Comparison of ENCODE assay signal across 9 cellular contexts in the genomic region with DNA sequence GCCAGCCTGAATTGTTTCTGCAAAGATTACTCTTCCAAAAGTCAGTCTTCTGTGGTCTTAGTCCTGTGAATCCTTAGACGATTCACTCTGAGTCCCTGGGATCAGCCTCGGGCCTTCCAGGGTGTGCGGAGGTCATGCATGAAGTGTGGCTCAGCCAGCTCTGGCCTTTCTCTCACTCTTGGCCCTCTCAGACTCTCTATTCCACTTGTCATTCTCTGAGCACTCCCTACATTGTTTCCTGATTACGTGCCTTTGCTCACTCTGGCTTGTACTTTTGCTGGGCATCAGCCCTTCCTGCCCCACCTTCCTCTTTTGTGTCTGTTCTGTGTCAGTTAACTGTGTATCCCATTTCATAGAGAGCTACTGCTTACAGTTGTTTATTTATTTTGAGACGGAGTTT. TPM values are rescaled to one million over a fixed set of nuclear protein-coding genes. Genes with fewer than 3 reads are reported as not detected.
A peak's percentile ranks its signal among the peaks of the same experiment; 100 is the strongest.
DNase-seq lines count a peak whose midpoint lies in the region; ATAC-seq and TF ChIP-seq lines count a peak whose summit lies in the region.
"Had no signal": no experiment of that assay in that cellular context is flagged by ENCODE, and none has a peak within 500 bp of the region (broad histone marks: within the 10 kb centered on the region; RNA-seq: fewer than 3 reads in every experiment).

No MANE protein-coding gene starts in this region.

- no peaks in the 10 kb centered on the region for H3K27me3 ChIP-seq in RWPE2 (ENCODE audit: insufficient read depth, poor library complexity, severe bottlenecking)
- H3K27me3 ChIP-seq in rectal smooth muscle tissue (ENCODE audit: control insufficient read depth, insufficient read depth, low read length) = no peaks in the 10 kb centered on the region

- peaks cover 44% of the 10 kb centered on the region for H3K4me1 ChIP-seq in RWPE2 (ENCODE audit: insufficient read depth, poor library complexity, severe bottlenecking)
- H3K4me1 ChIP-seq in rectal smooth muscle tissue (ENCODE audit: control insufficient read depth, insufficient read depth, low read length) = peaks cover 35% of the 10 kb centered on the region

- intact Hi-C loops in Right ventricle myocardium inferior (cut with DNase I) = loop anchor here (5.0 kb wide), 1 partner anchor 35 kb away; a partner anchor contains a TSS

- no peaks in the 10 kb centered on the region for H3K9me3 ChIP-seq in RWPE2 (ENCODE audit: severe bottlenecking)

- ATAC-seq in RWPE2 (ENCODE audit: low read depth) (peak; percentile 98), Right ventricle myocardium inferior (peak; percentile 94), GM19455 (IDR thresholded peaks at IDR 0.05; ENCODE audit: unreplicated experiment) (no peak)

- no peak for TF ChIP-seq CTCF in RWPE2 (IDR thresholded peaks at IDR 0.05; ENCODE audit: poor library complexity, severe bottlenecking)

- DNase-seq in GM03348 (ENCODE audit: low spot score) = peak; percentile 63
- peak; percentile 73 for DNase-seq in RWPE2 (ENCODE audit: low spot score)
- peak; percentile 65 for DNase-seq in Right ventricle myocardium inferior (ENCODE audit: missing footprints)
- no peak for DNase-seq in iPS-NIHi7 (ENCODE audit: extremely low spot score)
- no peak for DNase-seq in activated CD4-positive, alpha-beta T cell treated with anti-CD3 and anti-CD28 coated beads, Interleukin-2, amount 50 U/mL, for 1 hour
- DNase-seq in activated T-cell treated with anti-CD3 and anti-CD28 coated beads, Interleukin-2, amount 50 U/mL, for 1 hour = no peak
- DNase-seq: NCI-H1092 had no signal

- H3K36me3 ChIP-seq in RWPE2 (ENCODE audit: low read depth) = no peaks in the 10 kb centered on the region
- no peaks in the 10 kb centered on the region for H3K36me3 ChIP-seq in rectal smooth muscle tissue (ENCODE audit: control insufficient read depth, insufficient read depth, low read length)

- H3K9ac ChIP-seq in rectal smooth muscle tissue (ENCODE audit: low read length) = no peak overlapping the region

- H3K27ac ChIP-seq in RWPE2 (ENCODE audit: poor library complexity, severe bottlenecking) = peak overlapping the region; percentile 85
- peak overlapping the region; percentile 62 for H3K27ac ChIP-seq in rectal smooth muscle tissue (ENCODE audit: low read depth, low read length)

- H3K4me3 ChIP-seq in RWPE2 (ENCODE audit: severe bottlenecking) (no peak overlapping the region), rectal smooth muscle tissue (ENCODE audit: low read length) (no peak overlapping the region)

RNA-seq across cellular contexts. Expression of a gene that starts 36.0 kb away (rescaled TPM):
- total RNA-seq in Right ventricle myocardium inferior = 91.8 TPM

Comparison
In these comparisons a context has a peak if more than half of its experiments do, and no peak if none do; other contexts are left out.
1. DNase-seq: peak in GM03348 (single experiment), RWPE2 (single experiment) and Right ventricle myocardium inferior (single experiment); none in iPS-NIHi7 (single experiment), activated CD4-positive, alpha-beta T cell treated with anti-CD3 and anti-CD28 coated beads, Interleukin-2, amount 50 U/mL, for 1 hour (single experiment) and activated T-cell treated with anti-CD3 and anti-CD28 coated beads, Interleukin-2, amount 50 U/mL, for 1 hour (single experiment).